26 cellular contexts compared by ENCODE assay signal in the genomic region with DNA sequence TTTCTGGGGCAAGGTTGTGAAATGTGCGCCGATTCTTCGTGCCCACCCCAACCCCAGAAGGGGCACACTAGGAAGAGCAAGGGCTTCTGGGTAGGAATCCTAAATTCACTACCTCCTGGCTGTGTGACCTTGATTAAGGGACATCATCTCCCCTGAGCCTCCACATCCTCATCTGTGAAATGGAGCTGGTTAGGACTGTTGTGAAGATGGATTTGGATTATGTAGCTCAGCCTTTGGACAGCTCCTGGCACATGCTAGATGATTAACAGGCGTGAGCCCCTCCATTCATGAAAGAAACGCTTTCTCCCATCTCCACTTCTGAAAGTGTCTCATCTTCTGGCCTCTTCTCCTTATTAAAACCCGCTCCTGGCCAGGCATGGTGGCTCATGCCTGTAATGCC.
"Had no signal": no experiment of that assay in that cellular context is flagged by ENCODE, and none has a peak within 500 bp of the region (broad histone marks: within the 10 kb centered on the region; RNA-seq: fewer than 3 reads in every experiment).

No MANE protein-coding gene starts in this region.

- H3K4me1 ChIP-seq: SJSA1 had no signal

- H3K4me3 Mint-ChIP-seq: activated CD4-positive, alpha-beta memory T cell treated with anti-CD3 and anti-CD28 coated beads, Interleukin-2, amount 10 ng/mL, durations not matched to agents 7 days and 5 days; activated CD4-positive, alpha-beta T cell treated with anti-CD3 and anti-CD28 coated beads for 36 hours; activated naive CD4-positive, alpha-beta T cell treated with anti-CD3 and anti-CD28 coated beads for 36 hours; activated naive CD8-positive, alpha-beta T cell; activated T-helper 17 cell treated with anti-CD3 and anti-CD28 coated beads, Interleukin-2, amount 50 U/mL, for 72 hours; T-cell had no signal

- H3K4me3 ChIP-seq: cardiac muscle cell, SJSA1 had no signal

- ATAC-seq: activated CD4-positive, alpha-beta T cell treated with anti-CD3 and anti-CD28 coated beads for 36 hours; activated T-helper 17 cell treated with anti-CD3 and anti-CD28 coated beads, Interleukin-2, amount 50 U/mL, for 72 hours; T-cell had no signal

- H3K27ac Mint-ChIP-seq: activated CD4-positive, alpha-beta memory T cell treated with anti-CD3 and anti-CD28 coated beads, Interleukin-2, amount 10 ng/mL, durations not matched to agents 7 days and 5 days; activated CD4-positive, alpha-beta T cell treated with anti-CD3 and anti-CD28 coated beads for 36 hours; activated naive CD4-positive, alpha-beta T cell treated with anti-CD3 and anti-CD28 coated beads for 36 hours; activated naive CD8-positive, alpha-beta T cell; activated T-helper 17 cell treated with anti-CD3 and anti-CD28 coated beads, Interleukin-2, amount 50 U/mL, for 72 hours; T-cell had no signal

- H3K9me3 Mint-ChIP-seq: activated CD4-positive, alpha-beta memory T cell treated with anti-CD3 and anti-CD28 coated beads, Interleukin-2, amount 10 ng/mL, durations not matched to agents 7 days and 5 days; activated naive CD4-positive, alpha-beta T cell treated with anti-CD3 and anti-CD28 coated beads for 36 hours; activated T-helper 17 cell treated with anti-CD3 and anti-CD28 coated beads, Interleukin-2, amount 50 U/mL, for 72 hours; T-cell had no signal

- H3K9me3 ChIP-seq: SJSA1 had no signal

- H3K27ac ChIP-seq: brain microvascular endothelial cell, cardiac muscle cell, SJSA1, WERI-Rb-1 had no signal

- H3K27me3 ChIP-seq: cardiac muscle cell, SJSA1 had no signal

- DNase-seq: activated CD4-positive, alpha-beta memory T cell treated with anti-CD3 and anti-CD28 coated beads, Interleukin-2, amount 10 ng/mL, durations not matched to agents 7 days and 5 days; activated CD4-positive, alpha-beta T cell treated with anti-CD3 and anti-CD28 coated beads for 36 hours; activated CD4-positive, alpha-beta T cell treated with anti-CD3 and anti-CD28 coated beads, Interleukin-2, amount 50 U/mL, for 1 hour; activated gamma-delta T cell; activated naive CD4-positive, alpha-beta T cell treated with anti-CD3 and anti-CD28 coated beads for 36 hours; activated T-cell treated with anti-CD3 and anti-CD28 coated beads for 4 hours; activated T-cell treated with anti-CD3 and anti-CD28 coated beads, Interleukin-2, amount 50 U/mL, for 48 hours; amygdala; brain microvascular endothelial cell; Kasumi-1; NCI-H1105 treated with DMSO at 0.1 percent for 48 hours; NCI-H1436 treated with DMSO at 0.1 percent for 48 hours; NCI-H187; NCI-H2081; NCI-H510A treated with DMSO at 0.1 percent for 48 hours; NCI-H69; NK-92 treated with Interleukin-12 subunit alpha and Interleukin-12 subunit beta, amount 100 ng/mL, for 24 hours; SHP77; T-cell; T-helper 2 cell; T1000; WERI-Rb-1 had no signal

- H3K36me3 ChIP-seq: brain microvascular endothelial cell, cardiac muscle cell, SJSA1, WERI-Rb-1 had no signal

- H3K36me3 Mint-ChIP-seq: activated naive CD8-positive, alpha-beta T cell; T-cell had no signal
